In genomic region chr7:99554929-99555328, GRCh38 we compare ENCODE assay signal across 19 cellular contexts. TPM values are rescaled to one million over a fixed set of nuclear protein-coding genes. Genes with fewer than 3 reads are reported as not detected.
A peak's percentile ranks its signal among the peaks of the same experiment; 100 is the strongest.
DNase-seq lines count a peak whose midpoint lies in the region; TF ChIP-seq lines count a peak whose summit lies in the region.
"Had no signal": no experiment of that assay in that cellular context is flagged by ENCODE, and none has a peak within 500 bp of the region (broad histone marks: within the 10 kb centered on the region; RNA-seq: fewer than 3 reads in every experiment).

No MANE protein-coding gene starts in this region.

- H2AFZ ChIP-seq in neural progenitor cell (replicated peaks): no peak overlapping the region

- H3F3A ChIP-seq in neural progenitor cell (ENCODE audit: low read depth): peaks cover 16% of the 10 kb centered on the region

- no peak overlapping the region for H3K4me2 ChIP-seq in neural progenitor cell

- H3K9ac ChIP-seq in neural progenitor cell: peak overlapping the region; percentile 39

- intact Hi-C loops in CD4-positive, alpha-beta memory T cell (cut with micrococcal nuclease): loop anchor here (10.0 kb wide), 1 partner anchor 530 kb away; the partner anchor contains the start of genes COPS6 and ZNF3

- TF ChIP-seq CTCF in brain (conservative IDR thresholded peaks at IDR 0.05) (no peak), neural progenitor cell (IDR thresholded peaks at IDR 0.05) (no peak)

- peaks cover 5% of the 10 kb centered on the region for H3K36me3 ChIP-seq in CD4-positive, alpha-beta memory T cell (ENCODE audit: insufficient read depth, low read length)
- H3K36me3 ChIP-seq in neural progenitor cell: no peaks in the 10 kb centered on the region

- H3K79me2 ChIP-seq in neural progenitor cell (ENCODE audit: low read depth): peaks cover 58% of the 10 kb centered on the region

- H3K27ac Mint-ChIP-seq in activated naive CD8-positive, alpha-beta T cell: peak overlapping the region; percentile 58
- no peak overlapping the region for H3K27ac Mint-ChIP-seq in activated naive CD8-positive, alpha-beta T cell treated with anti-CD3 and anti-CD28 coated beads for 36 hours
- peak overlapping the region in 5 of 7 donors; percentile 19 to 81 (median 52) for H3K27ac Mint-ChIP-seq in CD4-positive, alpha-beta memory T cell
- H3K27ac Mint-ChIP-seq in brain: peak overlapping the region in 2 of 5 experiments; percentile 5 to 70
- H3K27ac Mint-ChIP-seq in neural progenitor cell: no peak overlapping the region

- H3K27ac ChIP-seq in CD4-positive, alpha-beta memory T cell (ENCODE audit: low read depth, low read length): no peak overlapping the region
- H3K27ac ChIP-seq in neural progenitor cell: no peak overlapping the region
- H3K27ac ChIP-seq: C4-2B had no signal

- no peaks in the 10 kb centered on the region for H3K27me3 ChIP-seq in CD4-positive, alpha-beta memory T cell (ENCODE audit: insufficient read depth, low read length)
- no peaks in the 10 kb centered on the region for H3K27me3 ChIP-seq in neural progenitor cell

- no peak overlapping the region for H3K4me3 ChIP-seq in CD4-positive, alpha-beta memory T cell (ENCODE audit: low read length in 2 of 2)
- no peak overlapping the region for H3K4me3 ChIP-seq in neural progenitor cell
- H3K4me3 ChIP-seq: HAP-1 had no signal

- no peak for DNase-seq in activated naive CD8-positive, alpha-beta T cell treated with anti-CD3 and anti-CD28 coated beads for 36 hours
- no peak for DNase-seq in CD4-positive, alpha-beta memory T cell
- DNase-seq in neural progenitor cell (ENCODE audit: low spot score): no peak
- no peak for DNase-seq in NCI-H446 (lab: John Stamatoyannopoulos, UW)
- no peak for DNase-seq in stimulated activated naive CD4-positive, alpha-beta T cell treated with Interleukin-2 at 50 U/mL for 16 hours (lab: John Stamatoyannopoulos, UW)
- no peak for DNase-seq in NCI-H345 treated with DMSO at 0.1 percent for 48 hours (lab: John Stamatoyannopoulos, UW; ENCODE audit: unreplicated experiment)
- DNase-seq: DMS79, IMR-90, Karpas-422, MM.1S, NCI-H1105, NCI-H1694 treated with DMSO at 0.1 percent for 48 hours, NCI-H226, NCI-H69, SHP77 had no signal

- CTCF ChIA-PET in CD4-positive, alpha-beta memory T cell (lab: Charles Lee; ENCODE audit: partially characterized antibody): no interaction called here

- H4K20me1 ChIP-seq in neural progenitor cell (ENCODE audit: low read depth): peaks cover 7% of the 10 kb centered on the region

- H3K4me1 Mint-ChIP-seq in activated naive CD8-positive, alpha-beta T cell (ENCODE audit: low read depth): peaks cover 50% of the 10 kb centered on the region
- H3K4me1 Mint-ChIP-seq in activated naive CD8-positive, alpha-beta T cell treated with anti-CD3 and anti-CD28 coated beads for 36 hours: peaks cover 34% of the 10 kb centered on the region
- peaks cover 25 to 70% (median 41%) of the 10 kb centered on the region in 4 donors for H3K4me1 Mint-ChIP-seq in CD4-positive, alpha-beta memory T cell
- H3K4me1 Mint-ChIP-seq in brain (peaks cover 54% of the 10 kb centered on the region), neural progenitor cell (peaks cover 19% of the 10 kb centered on the region)

- H3K36me3 Mint-ChIP-seq in activated naive CD8-positive, alpha-beta T cell: peaks cover 11% of the 10 kb centered on the region
- H3K36me3 Mint-ChIP-seq in activated naive CD8-positive, alpha-beta T cell treated with anti-CD3 and anti-CD28 coated beads for 36 hours: peaks cover 44% of the 10 kb centered on the region
- peaks cover 3 to 50% of the 10 kb centered on the region in 2 donors for H3K36me3 Mint-ChIP-seq in CD4-positive, alpha-beta memory T cell
- H3K36me3 Mint-ChIP-seq in brain (peaks cover 44% of the 10 kb centered on the region), neural progenitor cell (peaks cover 14% of the 10 kb centered on the region)

- H3K27me3 Mint-ChIP-seq in activated naive CD8-positive, alpha-beta T cell: no peaks in the 10 kb centered on the region
- no peaks in the 10 kb centered on the region for H3K27me3 Mint-ChIP-seq in activated naive CD8-positive, alpha-beta T cell treated with anti-CD3 and anti-CD28 coated beads for 36 hours
- H3K27me3 Mint-ChIP-seq in CD4-positive, alpha-beta memory T cell: no peaks in the 10 kb centered on the region
- H3K27me3 Mint-ChIP-seq in brain (peaks cover 22% of the 10 kb centered on the region), neural progenitor cell (ENCODE audit: insufficient read depth, low read depth) (peaks cover 3% of the 10 kb centered on the region)

- POLR2A ChIA-PET in CD4-positive, alpha-beta memory T cell (lab: Charles Lee; ENCODE audit: partially characterized antibody): no interaction called here

- H3K9me3 Mint-ChIP-seq in activated naive CD8-positive, alpha-beta T cell (ENCODE audit: low read depth): no peaks in the 10 kb centered on the region
- H3K9me3 Mint-ChIP-seq in activated naive CD8-positive, alpha-beta T cell treated with anti-CD3 and anti-CD28 coated beads for 36 hours: no peaks in the 10 kb centered on the region
- no peaks in the 10 kb centered on the region for H3K9me3 Mint-ChIP-seq in CD4-positive, alpha-beta memory T cell
- H3K9me3 Mint-ChIP-seq in brain (peaks cover 0 to 11% (median 6%) of the 10 kb centered on the region in 5 experiments), neural progenitor cell (peaks cover 5% of the 10 kb centered on the region)

- H3K4me3 Mint-ChIP-seq in activated naive CD8-positive, alpha-beta T cell: no peak overlapping the region
- H3K4me3 Mint-ChIP-seq in activated naive CD8-positive, alpha-beta T cell treated with anti-CD3 and anti-CD28 coated beads for 36 hours: no peak overlapping the region
- no peak overlapping the region for H3K4me3 Mint-ChIP-seq in CD4-positive, alpha-beta memory T cell
- H3K4me3 Mint-ChIP-seq in brain: peak overlapping the region in 3 of 5 experiments; percentile 8 to 55 (median 15)
- no peak overlapping the region for H3K4me3 Mint-ChIP-seq in neural progenitor cell

- peaks cover 48% of the 10 kb centered on the region for H3K4me1 ChIP-seq in CD4-positive, alpha-beta memory T cell (ENCODE audit: insufficient read depth, low read length)
- peaks cover 20% of the 10 kb centered on the region for H3K4me1 ChIP-seq in neural progenitor cell

- no peaks in the 10 kb centered on the region for H3K9me3 ChIP-seq in CD4-positive, alpha-beta memory T cell (ENCODE audit: control insufficient read depth in 1 of 2, low read length in 2 of 2)
- peaks cover 3% of the 10 kb centered on the region for H3K9me3 ChIP-seq in neural progenitor cell (ENCODE audit: low read depth)
- H3K9me3 ChIP-seq: HAP-1 had no signal

RNA-seq across cellular contexts. Expression of gene FAM200A, which starts 3.0 kb away (rescaled TPM):
- total RNA-seq in activated naive CD8-positive, alpha-beta T cell treated with anti-CD3 and anti-CD28 coated beads for 36 hours: 1 to 10 TPM; 5.6 to 6.0 TPM
- 10 to 100 TPM; 12.9 to 13.0 TPM for total RNA-seq in CD4-positive, alpha-beta memory T cell
- 1 to 10 TPM; 1.6 to 5.9 TPM for polyA plus RNA-seq in CD4-positive, alpha-beta memory T cell
- polyA plus RNA-seq in brain (ENCODE audit: insufficient read depth, low read depth, low replicate concordance): 4.1 TPM
- total RNA-seq in neural progenitor cell (ENCODE audit: low replicate concordance): 14.7 and 21.1 TPM in 2 replicates

RNA-seq across cellular contexts. Expression of gene ZNF655, which starts 3.5 kb away (rescaled TPM):
- 10 to 100 TPM; 57.5 to 58.9 TPM for total RNA-seq in activated naive CD8-positive, alpha-beta T cell treated with anti-CD3 and anti-CD28 coated beads for 36 hours
- 100 to 1,000 TPM; 137 to 150 TPM for total RNA-seq in CD4-positive, alpha-beta memory T cell
- polyA plus RNA-seq in CD4-positive, alpha-beta memory T cell: 10 to 100 TPM; 66.8 to 74.0 TPM
- polyA plus RNA-seq in brain (ENCODE audit: insufficient read depth, low read depth, low replicate concordance): 16.7 TPM
- total RNA-seq in neural progenitor cell (ENCODE audit: low replicate concordance): 59.3 and 66.3 TPM in 2 replicates

RNA-seq across cellular contexts. Expression of gene TMEM225B, which starts 43.1 kb away (rescaled TPM):
- under 1 TPM; 0.42 to 0.70 TPM for total RNA-seq in activated naive CD8-positive, alpha-beta T cell treated with anti-CD3 and anti-CD28 coated beads for 36 hours
- 1 to 10 TPM; 1.0 to 1.1 TPM for total RNA-seq in CD4-positive, alpha-beta memory T cell
- under 1 TPM; 0.61 to 0.98 TPM for polyA plus RNA-seq in CD4-positive, alpha-beta memory T cell
- polyA plus RNA-seq in brain (ENCODE audit: insufficient read depth, low read depth, low replicate concordance): 2.7 TPM
- total RNA-seq in neural progenitor cell (ENCODE audit: low replicate concordance): 0.53 TPM in 1 of 2 replicates, not detected in the other

RNA-seq across cellular contexts. Expression of gene ZKSCAN5, which starts 50.5 kb away (rescaled TPM):
- 1 to 10 TPM; 8.0 to 8.3 TPM for total RNA-seq in activated naive CD8-positive, alpha-beta T cell treated with anti-CD3 and anti-CD28 coated beads for 36 hours
- total RNA-seq in CD4-positive, alpha-beta memory T cell: 1 to 10 TPM; 8.8 to 9.3 TPM
- polyA plus RNA-seq in CD4-positive, alpha-beta memory T cell: 1 to 10 TPM; 2.5 to 7.0 TPM
- polyA plus RNA-seq in brain (ENCODE audit: insufficient read depth, low read depth, low replicate concordance): 7.3 TPM
- 19.6 and 23.3 TPM in 2 replicates for total RNA-seq in neural progenitor cell (ENCODE audit: low replicate concordance)

RNA-seq across cellular contexts. Expression of gene ZNF394, which starts 54.8 kb away (rescaled TPM):
- total RNA-seq in activated naive CD8-positive, alpha-beta T cell treated with anti-CD3 and anti-CD28 coated beads for 36 hours: 10 to 100 TPM; 26.1 to 27.5 TPM
- total RNA-seq in CD4-positive, alpha-beta memory T cell: 10 to 100 TPM; 85.7 to 88.6 TPM
- polyA plus RNA-seq in CD4-positive, alpha-beta memory T cell: 10 to 100 TPM; 64.5 to 85.6 TPM
- polyA plus RNA-seq in brain (ENCODE audit: insufficient read depth, low read depth, low replicate concordance): 10.6 TPM
- 16.8 and 22.4 TPM in 2 replicates for total RNA-seq in neural progenitor cell (ENCODE audit: low replicate concordance)

Comparison
In these comparisons a context has a peak if more than half of its experiments do, and no peak if none do; other contexts are left out.
1. H3K27ac Mint-ChIP-seq: peak in activated naive CD8-positive, alpha-beta T cell (single experiment) and CD4-positive, alpha-beta memory T cell (5 of 7); none in activated naive CD8-positive, alpha-beta T cell treated with anti-CD3 and anti-CD28 coated beads for 36 hours (single experiment) and neural progenitor cell (single experiment).
2. H3K4me3 Mint-ChIP-seq: peak in brain (3 of 5); none in activated naive CD8-positive, alpha-beta T cell (single experiment), activated naive CD8-positive, alpha-beta T cell treated with anti-CD3 and anti-CD28 coated beads for 36 hours (single experiment), CD4-positive, alpha-beta memory T cell (0 of 8) and neural progenitor cell (single experiment).